Comparison of ENCODE assay signal across 8 cellular contexts in the genomic region with DNA sequence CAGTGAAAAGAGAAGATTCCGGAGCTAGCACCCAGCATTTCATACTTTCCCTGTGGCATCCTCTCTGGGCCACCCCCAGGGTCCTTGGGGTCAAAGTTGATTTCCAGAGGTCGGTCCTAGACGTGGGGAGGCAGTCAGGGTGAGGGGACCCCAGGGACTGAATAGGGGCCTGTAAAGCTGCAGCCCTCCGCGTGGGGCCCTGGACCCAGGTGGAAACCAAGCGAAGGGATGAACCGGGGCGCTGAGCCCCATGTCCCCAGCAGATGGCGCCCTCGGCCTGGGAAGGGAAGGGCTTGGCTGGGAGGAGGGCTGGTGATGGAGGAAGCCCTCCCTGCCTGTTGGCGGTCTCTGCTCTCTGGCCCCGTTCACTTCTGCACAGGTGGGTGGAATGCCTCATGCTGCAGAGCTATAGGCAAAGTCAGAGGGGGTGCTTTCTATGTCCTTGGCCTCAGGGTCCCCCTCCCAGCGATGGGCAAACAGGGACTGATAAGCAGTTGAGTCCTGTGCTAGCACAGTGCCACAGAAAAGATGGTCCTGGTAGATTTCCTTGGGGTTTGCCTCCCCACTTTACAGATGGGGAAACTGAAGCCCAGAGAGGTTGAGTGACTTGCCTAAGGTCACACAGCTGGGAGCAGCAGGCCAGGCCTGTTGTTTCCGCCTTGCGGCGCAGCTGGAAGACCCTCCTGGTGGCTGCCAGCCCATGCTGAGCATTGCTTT.
DNase-seq lines count a peak whose midpoint lies in the region; ATAC-seq lines count a peak whose summit lies in the region.

No MANE protein-coding gene starts in this region.

- peak overlapping the region in 4 of 11 experiments; percentile 10 to 52 (median 32); a peak in 1 of 22 replicates for H3K9ac ChIP-seq in BLaER1 treated with 17β-estradiol and CSF1 and Interleukin-3, amounts not matched to agents 10 nM and 100 nM

- H3K27ac ChIP-seq in BLaER1 treated with 17β-estradiol and CSF1 and Interleukin-3, amounts not matched to agents 10 nM and 100 nM = no peak overlapping the region
- no peak overlapping the region for H3K27ac ChIP-seq in naive thymus-derived CD4-positive, alpha-beta T cell (ENCODE audit: low read depth, low read length)

- no peak overlapping the region for H3K27ac Mint-ChIP-seq in naive thymus-derived CD4-positive, alpha-beta T cell
- no peak overlapping the region for H3K27ac Mint-ChIP-seq in stimulated activated memory B cell treated with anti-CD40 and anti-IgM and Interleukin-4, amounts not matched to agents 10 μg/mL and 1 μg/mL and 100 μg/mL, for 72 hours

- no peaks in the 10 kb centered on the region for H3K9me3 Mint-ChIP-seq in naive thymus-derived CD4-positive, alpha-beta T cell
- H3K9me3 Mint-ChIP-seq in stimulated activated memory B cell treated with anti-CD40 and anti-IgM and Interleukin-4, amounts not matched to agents 10 μg/mL and 1 μg/mL and 100 μg/mL, for 72 hours = no peaks in the 10 kb centered on the region

- CTCF ChIA-PET in naive thymus-derived CD4-positive, alpha-beta T cell (lab: Charles Lee) = interaction anchor here (1.0 to 1.1 kb wide), 3 partner anchors 8 to 29 kb away, joined by 3 read pairs; no protein-coding TSS in a partner anchor

- H3K36me3 Mint-ChIP-seq in naive thymus-derived CD4-positive, alpha-beta T cell = no peaks in the 10 kb centered on the region
- no peaks in the 10 kb centered on the region for H3K36me3 Mint-ChIP-seq in stimulated activated memory B cell treated with anti-CD40 and anti-IgM and Interleukin-4, amounts not matched to agents 10 μg/mL and 1 μg/mL and 100 μg/mL, for 72 hours

- no peak overlapping the region for H3K4me3 ChIP-seq in BLaER1 treated with 17β-estradiol and CSF1 and Interleukin-3, amounts not matched to agents 10 nM and 100 nM
- no peak overlapping the region for H3K4me3 ChIP-seq in HAP-1
- no peak overlapping the region for H3K4me3 ChIP-seq in naive thymus-derived CD4-positive, alpha-beta T cell (ENCODE audit: low read length)

- ATAC-seq in esophagus mucosa = peak; percentile 64
- peak; percentile 81 for ATAC-seq in naive thymus-derived CD4-positive, alpha-beta T cell
- ATAC-seq in stimulated activated memory B cell treated with anti-CD40 and anti-IgM and Interleukin-4, amounts not matched to agents 10 μg/mL and 1 μg/mL and 100 μg/mL, for 72 hours = peak; percentile 73

- H3K4me3 Mint-ChIP-seq in naive thymus-derived CD4-positive, alpha-beta T cell = no peak overlapping the region
- H3K4me3 Mint-ChIP-seq in stimulated activated memory B cell treated with anti-CD40 and anti-IgM and Interleukin-4, amounts not matched to agents 10 μg/mL and 1 μg/mL and 100 μg/mL, for 72 hours = no peak overlapping the region

- intact Hi-C loops in naive thymus-derived CD4-positive, alpha-beta T cell (cut with micrococcal nuclease) = no loop called here

- peak overlapping the region in 9 of 11 experiments; percentile 3 to 91 (median 75); a peak in 17 of 22 replicates for H3K4me2 ChIP-seq in BLaER1 treated with 17β-estradiol and CSF1 and Interleukin-3, amounts not matched to agents 10 nM and 100 nM

- H3K4me1 Mint-ChIP-seq in naive thymus-derived CD4-positive, alpha-beta T cell = peaks cover 0 to 1% (median 0%) of the 10 kb centered on the region in 7 donors
- no peaks in the 10 kb centered on the region for H3K4me1 Mint-ChIP-seq in stimulated activated memory B cell treated with anti-CD40 and anti-IgM and Interleukin-4, amounts not matched to agents 10 μg/mL and 1 μg/mL and 100 μg/mL, for 72 hours

- peaks cover 18 to 87% (median 78%) of the 10 kb centered on the region in 10 experiments for H3K4me1 ChIP-seq in BLaER1 treated with 17β-estradiol and CSF1 and Interleukin-3, amounts not matched to agents 10 nM and 100 nM
- no peaks in the 10 kb centered on the region for H3K4me1 ChIP-seq in HAP-1
- H3K4me1 ChIP-seq in naive thymus-derived CD4-positive, alpha-beta T cell (ENCODE audit: control insufficient read depth in 2 of 2, insufficient read depth in 2 of 2, low read length in 2 of 2) = no peaks in the 10 kb centered on the region

- in situ Hi-C loops in HAP-1 (cut with MboI; ENCODE audit: low sequenced_read_pairs) = no loop called here

- peaks cover 0 to 3% (median 0%) of the 10 kb centered on the region in 5 donors for H3K27me3 Mint-ChIP-seq in naive thymus-derived CD4-positive, alpha-beta T cell
- peaks cover 35% of the 10 kb centered on the region for H3K27me3 Mint-ChIP-seq in stimulated activated memory B cell treated with anti-CD40 and anti-IgM and Interleukin-4, amounts not matched to agents 10 μg/mL and 1 μg/mL and 100 μg/mL, for 72 hours

- peaks cover 14 to 34% (median 21%) of the 10 kb centered on the region in 11 experiments; a peak in 21 of 22 replicates for H3K27me3 ChIP-seq in BLaER1 treated with 17β-estradiol and CSF1 and Interleukin-3, amounts not matched to agents 10 nM and 100 nM
- no peaks in the 10 kb centered on the region for H3K27me3 ChIP-seq in HAP-1 (ENCODE audit: low read depth)
- H3K27me3 ChIP-seq in naive thymus-derived CD4-positive, alpha-beta T cell (ENCODE audit: control insufficient read depth in 2 of 2, insufficient read depth in 2 of 2, low read length in 2 of 2) = no peaks in the 10 kb centered on the region

- POLR2A ChIA-PET in naive thymus-derived CD4-positive, alpha-beta T cell (lab: Charles Lee) = no interaction called here

- H3K9me3 ChIP-seq in BLaER1 treated with 17β-estradiol and CSF1 and Interleukin-3, amounts not matched to agents 10 nM and 100 nM (replicated peaks in 1 of 11) = no peaks in the 10 kb centered on the region
- no peaks in the 10 kb centered on the region for H3K9me3 ChIP-seq in HAP-1
- H3K9me3 ChIP-seq in naive thymus-derived CD4-positive, alpha-beta T cell (ENCODE audit: control insufficient read depth in 2 of 3, low read length in 3 of 3) = no peaks in the 10 kb centered on the region

- H4K20me1 ChIP-seq in BLaER1 treated with 17β-estradiol and CSF1 and Interleukin-3, amounts not matched to agents 10 nM and 100 nM = peaks cover 0 to 25% (median 0%) of the 10 kb centered on the region in 11 experiments; a peak in 5 of 22 replicates

- DNase-seq in HAP-1 (ENCODE audit: low spot score in 2 of 2) (peak; percentile 48 to 88), NOMO-1 treated with dmso at 0.1 percent for 144 hours (lab: John Stamatoyannopoulos, UW; ENCODE audit: unreplicated experiment) (peak; percentile 43), activated T-cell treated with anti-CD3 and anti-CD28 coated beads for 48 hours (ENCODE audit: low read depth) (peak; percentile 64), T1000 (lab: John Stamatoyannopoulos, UW) (no peak)
- peak; percentile 18 to 74 (median 59) for DNase-seq in naive thymus-derived CD4-positive, alpha-beta T cell

- H3K36me3 ChIP-seq in BLaER1 treated with 17β-estradiol and CSF1 and Interleukin-3, amounts not matched to agents 10 nM and 100 nM = no peaks in the 10 kb centered on the region
- no peaks in the 10 kb centered on the region for H3K36me3 ChIP-seq in HAP-1 (replicated peaks)
- H3K36me3 ChIP-seq in naive thymus-derived CD4-positive, alpha-beta T cell (ENCODE audit: control insufficient read depth in 2 of 3, insufficient read depth in 3 of 3, low read length in 3 of 3) = no peaks in the 10 kb centered on the region
